ENCODE assay signal across 7 cellular contexts in genomic region chr11:84836371-84836770, GRCh38.
"Had no signal": no experiment of that assay in that cellular context is flagged by ENCODE, and none has a peak within 500 bp of the region (broad histone marks: within the 10 kb centered on the region; RNA-seq: fewer than 3 reads in every experiment).

No MANE protein-coding gene starts in this region.

- DNase-seq: GDM1, GF-D8 had no signal

- FAIRE-seq: GM12878, GM12891, GM12892, GM18507, GM19239 had no signal

- ATAC-seq: GM12878 had no signal

- H3K4me3 ChIP-seq: GM12878 had no signal
